In genomic region chr1:227604446-227604845, GRCh38 we compare ENCODE assay signal across 32 cellular contexts.
"Had no signal": no experiment of that assay in that cellular context is flagged by ENCODE, and none has a peak within 500 bp of the region (broad histone marks: within the 10 kb centered on the region; RNA-seq: fewer than 3 reads in every experiment).

No MANE protein-coding gene starts in this region.

- H3K27me3 Mint-ChIP-seq: activated naive CD8-positive, alpha-beta T cell treated with anti-CD3 and anti-CD28 coated beads for 36 hours; central memory CD8-positive, alpha-beta T cell; naive B cell; progenitor cell of endocrine pancreas had no signal

- DNase-seq: activated CD4-positive, alpha-beta T cell treated with anti-CD3 and anti-CD28 coated beads for 4 hours; activated CD4-positive, alpha-beta T cell treated with anti-CD3 and anti-CD28 coated beads, Interleukin-2, amount 50 U/mL, for 4 hours; activated CD8-positive, alpha-beta memory T cell treated with anti-CD3 and anti-CD28 coated beads for 24 hours; activated CD8-positive, alpha-beta memory T cell treated with anti-CD3 and anti-CD28 coated beads, Interleukin-2, amount 50 U/mL, for 4 hours; activated effector memory CD4-positive, alpha-beta T cell treated with anti-CD3 and anti-CD28 coated beads, Interleukin-2, amount 50 U/mL, for 16 hours; activated naive CD4-positive, alpha-beta T cell treated with anti-CD3 and anti-CD28 coated beads for 36 hours; activated naive CD8-positive, alpha-beta T cell treated with anti-CD3 and anti-CD28 coated beads for 36 hours; activated T-cell treated with anti-CD3 and anti-CD28 coated beads, Interleukin-2, amount 50 U/mL, for 1 hour; amniotic stem cell; dermis blood vessel endothelial cell; effector CD4-positive, alpha-beta T cell; glutamatergic neuron; naive B cell; nephron progenitor cell; ovary; stimulated activated CD4-positive, alpha-beta T cell treated with anti-CD3 and anti-CD28 coated beads, Interleukin-2, amount 100 ng/mL, for 48 hours; stimulated activated naive CD8-positive, alpha-beta T cell treated with anti-CD3 and anti-CD28 coated beads, Interleukin-15, Interleukin-2, amounts not matched to agents 100 U/mL and 50 U/mL, for 24 hours; testis; trophoblast cell had no signal

- H3K36me3 ChIP-seq: esophagus muscularis mucosa, neutrophil, ovary had no signal

- H3K9me3 ChIP-seq: esophagus muscularis mucosa, ovary, testis had no signal

- FAIRE-seq: bronchial epithelial cell, colon, frontal cortex, keratinocyte, urothelium cell line had no signal

- H3K4me1 Mint-ChIP-seq: mesothelial cell of epicardium, nephron progenitor cell had no signal

- H3K4me1 ChIP-seq: esophagus muscularis mucosa, testis had no signal

- H2AFZ ChIP-seq: hepatocyte had no signal

- H3K27me3 ChIP-seq: esophagus muscularis mucosa, hepatocyte, neutrophil, ovary, testis had no signal

- H3K4me3 ChIP-seq: esophagus muscularis mucosa, hepatocyte, ovary, testis had no signal

- H3K9me3 Mint-ChIP-seq: central memory CD8-positive, alpha-beta T cell had no signal

- H3K27ac ChIP-seq: esophagus muscularis mucosa, hepatocyte, neutrophil, ovary, testis, VCaP had no signal

- H3K4me3 Mint-ChIP-seq: activated naive CD4-positive, alpha-beta T cell treated with anti-CD3 and anti-CD28 coated beads for 36 hours; activated naive CD8-positive, alpha-beta T cell treated with anti-CD3 and anti-CD28 coated beads for 36 hours; activated T-helper 1 cell treated with anti-CD3 and anti-CD28 coated beads, Interleukin-12 subunit alpha, Interleukin-12 subunit beta, Interleukin-2, Interleukin-4 antibody, amounts not matched to agents 30 ng/mL and 10 ng/mL and 1 ng/mL, durations not matched to agents 14 hours and 24 hours and 36 hours; central memory CD8-positive, alpha-beta T cell; mesothelial cell of epicardium; naive B cell; nephron progenitor cell had no signal

- H3K27ac Mint-ChIP-seq: activated naive CD4-positive, alpha-beta T cell treated with anti-CD3 and anti-CD28 coated beads for 36 hours; activated naive CD8-positive, alpha-beta T cell treated with anti-CD3 and anti-CD28 coated beads for 36 hours; activated T-helper 1 cell treated with anti-CD3 and anti-CD28 coated beads, Interleukin-12 subunit alpha, Interleukin-12 subunit beta, Interleukin-2, Interleukin-4 antibody, amounts not matched to agents 30 ng/mL and 10 ng/mL and 1 ng/mL, durations not matched to agents 14 hours and 24 hours and 36 hours; mesothelial cell of epicardium; naive B cell; nephron progenitor cell; progenitor cell of endocrine pancreas had no signal

- ATAC-seq: stimulated activated naive CD8-positive, alpha-beta T cell treated with anti-CD3 and anti-CD28 coated beads, Interleukin-15, Interleukin-2, amounts not matched to agents 100 U/mL and 50 U/mL, for 24 hours had no signal

- H3K4me2 ChIP-seq: hepatocyte had no signal
